In genomic region chr1:42463906-42464305, GRCh38 we compare ENCODE assay signal across 9 cellular contexts. TPM values are rescaled to one million over a fixed set of nuclear protein-coding genes. Genes with fewer than 3 reads are reported as not detected.
DNase-seq lines count a peak whose midpoint lies in the region; ATAC-seq and TF ChIP-seq lines count a peak whose summit lies in the region.
"Had no signal": no experiment of that assay in that cellular context is flagged by ENCODE, and none has a peak within 500 bp of the region (broad histone marks: within the 10 kb centered on the region; RNA-seq: fewer than 3 reads in every experiment).

No MANE protein-coding gene starts in this region.

- peak overlapping the region; percentile 88 for H3K4me3 Mint-ChIP-seq in activated B cell treated with CpG ODN at 0.5 μM for 24 hours

- CTCF ChIA-PET in activated B cell treated with CpG ODN at 0.5 μM for 24 hours (lab: Charles Lee) = no interaction called here

- no peaks in the 10 kb centered on the region for H3K27me3 Mint-ChIP-seq in activated B cell treated with CpG ODN at 0.5 μM for 24 hours

- DNase-seq in DMS53 (lab: John Stamatoyannopoulos, UW) = peak; percentile 67
- no peak for DNase-seq in DMS53 treated with DMSO at 0.1 percent for 48 hours (lab: John Stamatoyannopoulos, UW; ENCODE audit: unreplicated experiment)
- no peak for DNase-seq in activated B cell treated with CpG ODN at 0.5 μM for 24 hours
- no peak for DNase-seq in smooth muscle cell (lab: John Stamatoyannopoulos, UW; ENCODE audit: unreplicated experiment)
- no peak for DNase-seq in putamen (ENCODE audit: low spot score)
- DNase-seq: NCI-H446 had no signal

- TF ChIP-seq CTCF in activated B cell treated with CpG ODN at 0.5 μM for 24 hours (IDR thresholded peaks at IDR 0.05) (no peak), smooth muscle cell (IDR thresholded peaks at IDR 0.05; ENCODE audit: borderline replicate concordance, insufficient read depth, poor library complexity, severe bottlenecking) (no peak)

- peak overlapping the region; percentile 70 for H2AFZ ChIP-seq in smooth muscle cell (ENCODE audit: low read depth)

- H3K9ac ChIP-seq in iPS-15b (ENCODE audit: low read depth, low read length) = no peak overlapping the region
- peak overlapping the region; percentile 77 for H3K9ac ChIP-seq in smooth muscle cell (ENCODE audit: low read depth)

- H3K4me1 ChIP-seq in iPS-15b (ENCODE audit: control insufficient read depth, insufficient read depth, low read length) (no peaks in the 10 kb centered on the region), smooth muscle cell (ENCODE audit: low read depth) (no peaks in the 10 kb centered on the region)

- no peaks in the 10 kb centered on the region for H4K20me1 ChIP-seq in smooth muscle cell (ENCODE audit: low read depth)

- POLR2A ChIA-PET in activated B cell treated with CpG ODN at 0.5 μM for 24 hours (lab: Charles Lee) = interaction anchor here (0.6 to 1.7 kb wide), 2 partner anchors 218 to 358 kb away, joined by 4 to 9 read pairs; partner anchors contain the start of gene YBX1

- ATAC-seq in activated B cell treated with CpG ODN at 0.5 μM for 24 hours (ENCODE audit: low read depth) (no peak), HG03280 (IDR thresholded peaks at IDR 0.05; ENCODE audit: unreplicated experiment) (no peak), HG02840 (IDR thresholded peaks at IDR 0.05; ENCODE audit: low FRiP score, unreplicated experiment) (no peak)

- H3K9me3 ChIP-seq in iPS-15b (ENCODE audit: control insufficient read depth, insufficient read depth, low read length) (no peaks in the 10 kb centered on the region), smooth muscle cell (replicated peaks; ENCODE audit: low read depth) (no peaks in the 10 kb centered on the region)

- peaks cover 28% of the 10 kb centered on the region for H3K36me3 Mint-ChIP-seq in activated B cell treated with CpG ODN at 0.5 μM for 24 hours (ENCODE audit: low read depth)

- H3K4me2 ChIP-seq in smooth muscle cell = peak overlapping the region; percentile 83

- H3K9me3 Mint-ChIP-seq in activated B cell treated with CpG ODN at 0.5 μM for 24 hours = no peaks in the 10 kb centered on the region

- intact Hi-C loops in activated B cell treated with CpG ODN at 0.5 μM for 24 hours (cut with micrococcal nuclease) = loop anchor here (1.0 to 2.0 kb wide), 3 partner anchors 9 to 708 kb away; partner anchors contain the start of genes CFAP57, EBNA1BP2 and YBX1

- H3K27ac Mint-ChIP-seq in activated B cell treated with CpG ODN at 0.5 μM for 24 hours = no peak overlapping the region

- H3F3A ChIP-seq in smooth muscle cell (ENCODE audit: low read depth) = peaks cover 3% of the 10 kb centered on the region

- H3K4me3 ChIP-seq in iPS-15b (ENCODE audit: low read depth, low read length) = peak overlapping the region; percentile 75
- H3K4me3 ChIP-seq in smooth muscle cell = peak overlapping the region; percentile 53

- H3K79me2 ChIP-seq in smooth muscle cell (ENCODE audit: low read depth) = no peaks in the 10 kb centered on the region

- H3K27me3 ChIP-seq in iPS-15b (ENCODE audit: control insufficient read depth, insufficient read depth, low read length) = no peaks in the 10 kb centered on the region
- H3K27me3 ChIP-seq in smooth muscle cell (ENCODE audit: low read depth) = no peaks in the 10 kb centered on the region

- H3K4me1 Mint-ChIP-seq in activated B cell treated with CpG ODN at 0.5 μM for 24 hours = peaks cover 25% of the 10 kb centered on the region

- 86% methylated on average over 3 of the region's 3 CpGs for WGBS in smooth muscle cell (ENCODE audit: low lambda C conversion rate)

- H3K36me3 ChIP-seq in iPS-15b (ENCODE audit: control insufficient read depth, insufficient read depth, low read length) = no peaks in the 10 kb centered on the region
- no peaks in the 10 kb centered on the region for H3K36me3 ChIP-seq in smooth muscle cell (ENCODE audit: low read depth)

- H3K27ac ChIP-seq in smooth muscle cell (ENCODE audit: low read depth) = peak overlapping the region; percentile 59

RNA-seq across cellular contexts. Expression of gene CCDC30, which starts 0.8 kb away (rescaled TPM):
- total RNA-seq in activated B cell treated with CpG ODN at 0.5 μM for 24 hours (3.5 and 4.3 TPM in 2 replicates), smooth muscle cell (0.67 and 1.6 TPM in 2 replicates)
- 1.2 and 1.8 TPM in 2 replicates for polyA plus RNA-seq in smooth muscle cell

RNA-seq across cellular contexts. Expression of gene PPCS, which starts 7.6 kb away (rescaled TPM):
- total RNA-seq in activated B cell treated with CpG ODN at 0.5 μM for 24 hours (63.1 and 65.3 TPM in 2 replicates), smooth muscle cell (40.8 and 42.6 TPM in 2 replicates)
- 73.3 and 80.6 TPM in 2 replicates for polyA plus RNA-seq in smooth muscle cell

RNA-seq across cellular contexts. Expression of gene ZMYND12, which starts 8.1 kb away (rescaled TPM):
- 0.53 and 0.56 TPM in 2 replicates for total RNA-seq in activated B cell treated with CpG ODN at 0.5 μM for 24 hours
- 1.8 and 2.2 TPM in 2 replicates for total RNA-seq in smooth muscle cell
- 0.46 and 1.5 TPM in 2 replicates for polyA plus RNA-seq in smooth muscle cell
